Comparison of ENCODE assay signal across 19 cellular contexts in the genomic region with DNA sequence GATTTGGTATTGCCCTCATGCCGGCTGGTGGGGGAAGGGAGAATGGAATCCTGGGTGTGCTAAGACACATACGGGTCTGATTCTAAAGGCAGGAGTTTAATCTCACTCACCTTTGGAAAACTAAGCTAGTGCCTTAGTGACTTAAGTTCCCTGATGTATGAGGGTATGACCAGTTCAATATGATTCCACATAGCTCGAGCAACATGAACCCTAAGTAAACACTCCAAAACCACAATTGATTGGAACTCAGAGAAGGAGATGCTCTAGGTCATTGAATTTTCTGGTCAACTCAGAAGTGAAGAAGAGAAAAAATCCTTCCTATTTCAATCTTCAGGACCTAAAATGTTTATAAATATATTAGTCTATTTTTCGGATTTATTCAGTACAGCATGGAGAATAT.
DNase-seq lines count a peak whose midpoint lies in the region; TF ChIP-seq lines count a peak whose summit lies in the region.
"Had no signal": no experiment of that assay in that cellular context is flagged by ENCODE, and none has a peak within 500 bp of the region (broad histone marks: within the 10 kb centered on the region; RNA-seq: fewer than 3 reads in every experiment).

No MANE protein-coding gene starts in this region.

- peak overlapping the region; percentile 85 for H3K27ac ChIP-seq in parathyroid adenoma
- H3K27ac ChIP-seq: dorsolateral prefrontal cortex had no signal

- no peak overlapping the region for H3K9ac ChIP-seq in parathyroid adenoma

- H3K9me3 ChIP-seq in parathyroid adenoma (ENCODE audit: control insufficient read depth, low read length) = no peaks in the 10 kb centered on the region

- H3K4me3 ChIP-seq in parathyroid adenoma (ENCODE audit: low read depth, low read length) = no peak overlapping the region
- H3K4me3 ChIP-seq: dorsolateral prefrontal cortex had no signal

- H3K79me2 ChIP-seq in parathyroid adenoma = no peaks in the 10 kb centered on the region

- no peaks in the 10 kb centered on the region for H3K27me3 ChIP-seq in parathyroid adenoma (ENCODE audit: control insufficient read depth, insufficient read depth, low read length)
- H3K27me3 ChIP-seq: dorsolateral prefrontal cortex had no signal

- DNase-seq in DMS53 (lab: John Stamatoyannopoulos, UW) = peak; percentile 51
- peak; percentile 52 for DNase-seq in NCI-H2029 treated with DMSO at 0.1 percent for 48 hours (lab: John Stamatoyannopoulos, UW)
- peak; percentile 6 for DNase-seq in astrocyte of the hippocampus (ENCODE audit: low read depth, low spot score)
- no peak for DNase-seq in nucleus accumbens (lab: John Stamatoyannopoulos, UW)
- no peak for DNase-seq in hypothalamus (lab: John Stamatoyannopoulos, UW)
- DNase-seq in putamen (ENCODE audit: low spot score) = no peak
- DNase-seq in GOT3 (lab: John Stamatoyannopoulos, UW) = no peak
- DNase-seq: activated CD4-positive, alpha-beta T cell treated with anti-CD3 and anti-CD28 coated beads for 1 hour; activated gamma-delta T cell treated with Interleukin-2 at 50 U/mL for 16 hours; activated T-cell treated with anti-CD3 and anti-CD28 coated beads, Interleukin-2, amount 50 U/mL, for 1 hour; amniotic stem cell; C1 segment of cervical spinal cord; Calu3; dorsolateral prefrontal cortex; MM.1S; NCI-H1436 treated with DMSO at 0.1 percent for 48 hours; NCI-H345; stimulated activated CD4-positive, alpha-beta T cell treated with anti-CD3 and anti-CD28 coated beads, Interleukin-4, amount 100 ng/mL, for 24 hours had no signal

- peak overlapping the region; percentile 34 for H2AFZ ChIP-seq in parathyroid adenoma

- H3K4me1 ChIP-seq in parathyroid adenoma = peaks cover 25% of the 10 kb centered on the region

- H3K36me3 ChIP-seq in parathyroid adenoma (ENCODE audit: control insufficient read depth, insufficient read depth, low read length) = no peaks in the 10 kb centered on the region

- no peak overlapping the region for H3K4me2 ChIP-seq in parathyroid adenoma (ENCODE audit: low read length)

- TF ChIP-seq CTCF in parathyroid adenoma (IDR thresholded peaks at IDR 0.05) = no peak

Comparison
In these comparisons a context has a peak if more than half of its experiments do, and no peak if none do; other contexts are left out.
1. DNase-seq: peak in DMS53 (single experiment), NCI-H2029 treated with DMSO at 0.1 percent for 48 hours (single experiment) and astrocyte of the hippocampus (single experiment); none in nucleus accumbens (0 of 56), hypothalamus (0 of 51), putamen (single experiment) and GOT3 (single experiment).